ENCODE assay signal across 9 cellular contexts in genomic region chr19:28981994-28982393, GRCh38.
"Had no signal": no experiment of that assay in that cellular context is flagged by ENCODE, and none has a peak within 500 bp of the region (broad histone marks: within the 10 kb centered on the region; RNA-seq: fewer than 3 reads in every experiment).

No MANE protein-coding gene starts in this region.

- ATAC-seq: HCT116, HepG2 had no signal

- H3K4me2 ChIP-seq: KMS-11 had no signal

- H3K27ac ChIP-seq: HL-60, KMS-11 had no signal

- H3K4me3 ChIP-seq: HAP-1 had no signal

- H3K4me1 ChIP-seq: HAP-1 had no signal

- H3K9ac ChIP-seq: KMS-11 had no signal

- H3K27ac Mint-ChIP-seq: IgD-negative memory B cell had no signal

- DNase-seq: GOT3, H7, KBM-7 had no signal

- H3K9me3 ChIP-seq: HAP-1 had no signal

- H3K36me3 Mint-ChIP-seq: IgD-negative memory B cell had no signal

- H3K4me3 Mint-ChIP-seq: IgD-negative memory B cell had no signal

- H3K36me3 ChIP-seq: HAP-1 had no signal
